Comparison of ENCODE assay signal across 8 cellular contexts in genomic region chr12:105420659-105421240, GRCh38.
DNase-seq lines count a peak whose midpoint lies in the region; ATAC-seq and TF ChIP-seq lines count a peak whose summit lies in the region.

No MANE protein-coding gene starts in this region.

- intact Hi-C loops in activated CD4-positive, alpha-beta T cell treated with anti-CD3 and anti-CD28 coated beads for 36 hours (cut with DNase I, micrococcal nuclease): loop anchor here (1.0 to 5.0 kb wide), 4 partner anchors 716 to 862 kb away; no protein-coding TSS in a partner anchor

- H3K27me3 Mint-ChIP-seq in activated CD4-positive, alpha-beta T cell treated with anti-CD3 and anti-CD28 coated beads for 36 hours: peaks cover under 1% of the 10 kb centered on the region
- no peaks in the 10 kb centered on the region for H3K27me3 Mint-ChIP-seq in chondrocyte (ENCODE audit: low read depth)

- H3K9me3 Mint-ChIP-seq in activated CD4-positive, alpha-beta T cell treated with anti-CD3 and anti-CD28 coated beads for 36 hours (ENCODE audit: low read depth): no peaks in the 10 kb centered on the region
- H3K9me3 Mint-ChIP-seq in chondrocyte (ENCODE audit: low read depth): no peaks in the 10 kb centered on the region

- H3K27ac Mint-ChIP-seq in activated CD4-positive, alpha-beta T cell treated with anti-CD3 and anti-CD28 coated beads for 36 hours: no peak overlapping the region
- peak overlapping the region; percentile 72 for H3K27ac Mint-ChIP-seq in chondrocyte (ENCODE audit: unreplicated experiment)

- no peaks in the 10 kb centered on the region for H3K36me3 Mint-ChIP-seq in activated CD4-positive, alpha-beta T cell treated with anti-CD3 and anti-CD28 coated beads for 36 hours (ENCODE audit: low read depth)
- H3K36me3 Mint-ChIP-seq in chondrocyte (ENCODE audit: low read depth): peaks cover 5% of the 10 kb centered on the region

- peak; percentile 98 for TF ChIP-seq CTCF in chondrocyte (IDR thresholded peaks at IDR 0.05)

- no peak overlapping the region for H3K4me3 Mint-ChIP-seq in activated CD4-positive, alpha-beta T cell treated with anti-CD3 and anti-CD28 coated beads for 36 hours
- H3K4me3 Mint-ChIP-seq in chondrocyte (ENCODE audit: unreplicated experiment): no peak overlapping the region

- DNase-seq in DMS114 treated with DMSO at 0.1 percent for 48 hours (lab: John Stamatoyannopoulos, UW; ENCODE audit: unreplicated experiment) (peak; percentile 36), NCI-H345 treated with DMSO at 0.1 percent for 48 hours (lab: John Stamatoyannopoulos, UW; ENCODE audit: unreplicated experiment) (peak; percentile 65), chondrocyte (ENCODE audit: low spot score) (no peak), left lobe of liver (ENCODE audit: low spot score) (peak; percentile 72)
- DNase-seq in activated CD4-positive, alpha-beta T cell treated with anti-CD3 and anti-CD28 coated beads for 36 hours: peak; percentile 83
- peak; percentile 55 for DNase-seq in stimulated activated CD4-positive, alpha-beta T cell treated with anti-CD3 and anti-CD28 coated beads, Interleukin-4, amount 100 ng/mL, for 48 hours (ENCODE audit: low read depth in 2 of 2)

- POLR2A ChIA-PET in activated CD4-positive, alpha-beta T cell treated with anti-CD3 and anti-CD28 coated beads for 36 hours (lab: Charles Lee): interaction anchor here (1.0 kb wide), 1 partner anchor 715 kb away, joined by 3 read pairs; no protein-coding TSS in a partner anchor

- CTCF ChIA-PET in activated CD4-positive, alpha-beta T cell treated with anti-CD3 and anti-CD28 coated beads for 36 hours (lab: Charles Lee): interaction anchor here (0.6 to 2.2 kb wide), 19 partner anchors 12 to 1736 kb away, joined by 3 to 30 read pairs (median 3); no protein-coding TSS in a partner anchor

- peak; percentile 70 for ATAC-seq in HG02840 (IDR thresholded peaks at IDR 0.05; ENCODE audit: low FRiP score, unreplicated experiment)
- ATAC-seq in activated CD4-positive, alpha-beta T cell treated with anti-CD3 and anti-CD28 coated beads for 36 hours: peak; percentile 73
- peak; percentile 99 for ATAC-seq in left lobe of liver
- no peak for ATAC-seq in GM21515 (IDR thresholded peaks at IDR 0.05; ENCODE audit: unreplicated experiment)

- H3K4me1 Mint-ChIP-seq in activated CD4-positive, alpha-beta T cell treated with anti-CD3 and anti-CD28 coated beads for 36 hours: peaks cover 13% of the 10 kb centered on the region
- H3K4me1 Mint-ChIP-seq in chondrocyte (ENCODE audit: low read depth): peaks cover 75% of the 10 kb centered on the region
